20 cellular contexts compared by ENCODE assay signal in the genomic region with DNA sequence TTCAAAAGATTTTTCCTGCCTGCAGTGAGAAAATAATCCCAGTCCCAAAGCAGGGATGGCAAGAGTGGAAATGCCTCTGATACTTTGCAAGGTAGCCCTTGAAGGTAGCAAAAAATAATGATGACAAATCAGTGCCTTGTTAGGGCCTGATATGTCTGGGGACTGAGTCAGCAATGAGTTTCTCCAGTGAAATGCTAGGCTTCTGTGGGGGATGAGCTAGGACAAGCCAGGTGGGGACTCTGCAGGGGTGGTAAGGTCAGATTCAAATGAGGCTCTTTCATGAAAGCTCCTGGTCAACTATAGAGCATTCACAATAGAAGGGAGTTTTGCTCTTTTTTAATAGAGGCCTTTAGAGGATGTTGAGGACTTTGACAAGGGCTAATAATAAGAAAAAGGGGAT.
DNase-seq lines count a peak whose midpoint lies in the region; ATAC-seq and TF ChIP-seq lines count a peak whose summit lies in the region.
"Had no signal": no experiment of that assay in that cellular context is flagged by ENCODE, and none has a peak within 500 bp of the region (broad histone marks: within the 10 kb centered on the region; RNA-seq: fewer than 3 reads in every experiment).

No MANE protein-coding gene starts in this region.

- H4K8ac ChIP-seq in H9 (replicated peaks; ENCODE audit: insufficient read length, low read depth, low read length) = no peak overlapping the region

- H2BK12ac ChIP-seq in H9 (ENCODE audit: insufficient read length, low read depth, low read length) = no peak overlapping the region

- H3K4me1 Mint-ChIP-seq in H9 (peaks cover 40 to 55% of the 10 kb centered on the region in 2 experiments), immature natural killer cell (peaks cover 11 to 22% of the 10 kb centered on the region in 2 donors)

- no peak overlapping the region for H3K23ac ChIP-seq in H9 (ENCODE audit: insufficient read length, low read depth, low read length)

- H3K4me1 ChIP-seq in H9 (ENCODE audit: insufficient read depth, low read length) (peaks cover 9% of the 10 kb centered on the region; the same call in 1 of the 2 replicates), heart left ventricle (peaks cover 0 to 41% (median 22%) of the 10 kb centered on the region in 12 donors)

- no peaks in the 10 kb centered on the region for H3K79me1 ChIP-seq in H9 (ENCODE audit: insufficient read depth, low read depth, low read length, poor library complexity, severe bottlenecking)

- no peak overlapping the region for H2BK120ac ChIP-seq in H9 (ENCODE audit: low read depth, low read length, poor library complexity, severe bottlenecking)

- peak; percentile 50 for DNase-seq in ACHN
- peak; percentile 38 for DNase-seq in H9
- peak; percentile 43 for DNase-seq in RPMI7951 (ENCODE audit: low read depth)
- peak; percentile 62 for DNase-seq in iris pigment epithelial cell (ENCODE audit: low read depth)
- no peak for DNase-seq in ecto neural progenitor cell (ENCODE audit: low spot score)
- DNase-seq in immature natural killer cell = no peak
- no peak for DNase-seq in heart left ventricle
- DNase-seq: activated CD4-positive, CD25-positive, alpha-beta regulatory T cell; activated CD8-positive, alpha-beta memory T cell treated with anti-CD3 and anti-CD28 coated beads, Interleukin-2, amount 50 U/mL, for 48 hours; activated naive CD8-positive, alpha-beta T cell treated with anti-CD3 and anti-CD28 coated beads, Interleukin-2, amount 10 ng/mL, durations not matched to agents 7 days and 5 days; DND-41; NCI-H1694 treated with DMSO at 0.1 percent for 48 hours; stimulated activated CD4-positive, alpha-beta T cell treated with anti-CD3 and anti-CD28 coated beads, Interleukin-12 subunit alpha, Interleukin-12 subunit beta, amount 100 ng/mL, for 4 hours; T-helper 17 cell had no signal

- intact Hi-C loops in heart left ventricle (cut with DNase I) = loop anchor here in 1 of 10 donors (10.0 kb wide), 1 partner anchor 130 kb away; no protein-coding TSS in a partner anchor

- H4K5ac ChIP-seq in H9 (ENCODE audit: insufficient read length, low read depth, low read length) = no peak overlapping the region

- TF ChIP-seq CTCF in H9 (conservative IDR thresholded peaks at IDR 0.05) = no peak
- no peak for TF ChIP-seq CTCF in heart left ventricle (IDR thresholded peaks at IDR 0.05)

- no peak overlapping the region for H3K4me3 ChIP-seq in heart left ventricle
- H3K4me3 ChIP-seq: BLaER1 treated with 17β-estradiol and CSF1 and Interleukin-3, amounts not matched to agents 10 nM and 100 nM; Peyer's patch had no signal

- H3K27me3 Mint-ChIP-seq in H9 (ENCODE audit: low read depth) = no peaks in the 10 kb centered on the region
- H3K27me3 Mint-ChIP-seq in immature natural killer cell (ENCODE audit: low read depth in 3 of 3) = no peaks in the 10 kb centered on the region
- H3K27me3 Mint-ChIP-seq: central memory CD8-positive, alpha-beta T cell; progenitor cell of endocrine pancreas; T-helper 17 cell had no signal

- H3K23me2 ChIP-seq in H9 (ENCODE audit: insufficient read length, low read depth, low read length, poor library complexity, severe bottlenecking) = no peaks in the 10 kb centered on the region

- H3K36me3 Mint-ChIP-seq in H9 (ENCODE audit: insufficient read depth in 1 of 3, low read depth in 3 of 3) (peaks cover 11 to 33% (median 12%) of the 10 kb centered on the region in 3 experiments), immature natural killer cell (no peaks in the 10 kb centered on the region)
- H3K36me3 Mint-ChIP-seq: activated naive CD8-positive, alpha-beta T cell treated with anti-CD3 and anti-CD28 coated beads, Interleukin-2, amount 10 ng/mL, durations not matched to agents 7 days and 5 days had no signal

- H2BK5ac ChIP-seq in H9 (ENCODE audit: insufficient read length, low read length) = no peak overlapping the region

- H3K27ac Mint-ChIP-seq in H9 (peak overlapping the region; percentile 6 to 92 (median 61); a peak in 6 of 7 replicates), immature natural killer cell (no peak overlapping the region)
- H3K27ac Mint-ChIP-seq: activated naive CD8-positive, alpha-beta T cell treated with anti-CD3 and anti-CD28 coated beads, Interleukin-2, amount 10 ng/mL, durations not matched to agents 7 days and 5 days; progenitor cell of endocrine pancreas; stimulated activated naive CD8-positive, alpha-beta T cell treated with anti-CD3 and anti-CD28 coated beads, Interleukin-15, Interleukin-2, amounts not matched to agents 100 ng/mL and 50 ng/mL, for 24 hours; T-helper 17 cell had no signal

- H3K27me3 ChIP-seq in H9 (ENCODE audit: insufficient read depth, low read length) (no peaks in the 10 kb centered on the region), heart left ventricle (no peaks in the 10 kb centered on the region)
- H3K27me3 ChIP-seq: BLaER1 treated with 17β-estradiol and CSF1 and Interleukin-3, amounts not matched to agents 10 nM and 100 nM; Peyer's patch had no signal

- ATAC-seq in HG03520 (IDR thresholded peaks at IDR 0.05; ENCODE audit: unreplicated experiment) (no peak), heart left ventricle (no peak)
- ATAC-seq: T-helper 17 cell had no signal

- no peak for TF ChIP-seq POLR2A in heart left ventricle (IDR thresholded peaks at IDR 0.05)

- H3K18ac ChIP-seq in H9 (ENCODE audit: insufficient read length, low read depth, low read length) = no peak overlapping the region

- no peak overlapping the region for H3K56ac ChIP-seq in H9 (ENCODE audit: insufficient read length, low read depth, low read length)

- no peak overlapping the region for H3K4ac ChIP-seq in H9 (ENCODE audit: low read depth, low read length)

- in situ Hi-C loops in ACHN (cut with HindIII; ENCODE audit: low pct_ligation_motif_present, low pct_unique_long_range_greater_than_20kb, low sequenced_read_pairs) = loop anchor here (25.0 kb wide), 1 partner anchor 132 kb away; no protein-coding TSS in a partner anchor

- H3T11ph ChIP-seq in H9 (ENCODE audit: low read length) = no peak overlapping the region

- no peak overlapping the region for H3K4me2 ChIP-seq in H9 (ENCODE audit: insufficient read depth, insufficient read length, low read length)
- H3K4me2 ChIP-seq: BLaER1 treated with 17β-estradiol and CSF1 and Interleukin-3, amounts not matched to agents 10 nM and 100 nM had no signal

- no peak overlapping the region for H3K14ac ChIP-seq in H9 (ENCODE audit: insufficient read depth, low read length)

- no peak overlapping the region for H2BK15ac ChIP-seq in H9 (ENCODE audit: low read depth, low read length)

- H3K27ac ChIP-seq in H9 (ENCODE audit: insufficient read length, low read depth, low read length) (no peak overlapping the region), heart left ventricle (no peak overlapping the region)
- H3K27ac ChIP-seq: BLaER1 treated with 17β-estradiol and CSF1 and Interleukin-3, amounts not matched to agents 10 nM and 100 nM had no signal

- H3K4me3 Mint-ChIP-seq in H9 = peak overlapping the region in 1 of 2 experiments; percentile 16; a peak in 1 of 5 replicates
- H3K4me3 Mint-ChIP-seq in immature natural killer cell = no peak overlapping the region
- H3K4me3 Mint-ChIP-seq: activated naive CD8-positive, alpha-beta T cell treated with anti-CD3 and anti-CD28 coated beads, Interleukin-2, amount 10 ng/mL, durations not matched to agents 7 days and 5 days; central memory CD8-positive, alpha-beta T cell; stimulated activated naive CD8-positive, alpha-beta T cell treated with anti-CD3 and anti-CD28 coated beads, Interleukin-15, Interleukin-2, amounts not matched to agents 100 ng/mL and 50 ng/mL, for 24 hours; T-helper 17 cell had no signal

- H3K36me3 ChIP-seq in heart left ventricle = no peaks in the 10 kb centered on the region
- H3K36me3 ChIP-seq: BLaER1 treated with 17β-estradiol and CSF1 and Interleukin-3, amounts not matched to agents 10 nM and 100 nM; Peyer's patch had no signal

- no peaks in the 10 kb centered on the region for H3K79me2 ChIP-seq in H9 (ENCODE audit: insufficient read depth, low read length)

- H2AK5ac ChIP-seq in H9 (ENCODE audit: insufficient read length, low read length) = no peak overlapping the region

- no peak overlapping the region for H3K9ac ChIP-seq in H9 (ENCODE audit: extremely low read depth, insufficient read length, low read length)
- H3K9ac ChIP-seq: BLaER1 treated with 17β-estradiol and CSF1 and Interleukin-3, amounts not matched to agents 10 nM and 100 nM had no signal

- no peak overlapping the region for H4K91ac ChIP-seq in H9 (ENCODE audit: insufficient read length, low read depth, low read length)

- no peak overlapping the region for H2AFZ ChIP-seq in H9 (ENCODE audit: low read length)

- H3K9me3 Mint-ChIP-seq in H9 = peaks cover 30 to 31% of the 10 kb centered on the region in 2 experiments
- peaks cover 0 to 2% (median 0%) of the 10 kb centered on the region in 6 donors for H3K9me3 Mint-ChIP-seq in immature natural killer cell
- H3K9me3 Mint-ChIP-seq: central memory CD8-positive, alpha-beta T cell; stimulated activated naive CD8-positive, alpha-beta T cell treated with anti-CD3 and anti-CD28 coated beads, Interleukin-15, Interleukin-2, amounts not matched to agents 100 ng/mL and 50 ng/mL, for 24 hours had no signal

- H3K9me3 ChIP-seq in H9 (ENCODE audit: control insufficient read depth, low read depth, low read length) = peaks cover 15% of the 10 kb centered on the region
- peaks cover 0 to 7% (median 0%) of the 10 kb centered on the region in 12 donors for H3K9me3 ChIP-seq in heart left ventricle
- H3K9me3 ChIP-seq: Peyer's patch had no signal

- H4K20me1 ChIP-seq in H9 (ENCODE audit: control insufficient read depth, insufficient read depth, insufficient read length) = no peaks in the 10 kb centered on the region
- H4K20me1 ChIP-seq: BLaER1 treated with 17β-estradiol and CSF1 and Interleukin-3, amounts not matched to agents 10 nM and 100 nM had no signal

- no peak overlapping the region for H2BK20ac ChIP-seq in H9 (ENCODE audit: low read depth, low read length, poor library complexity, severe bottlenecking)

Comparison
In these comparisons a context has a peak if more than half of its experiments do, and no peak if none do; other contexts are left out.
1. DNase-seq: peak in ACHN (single experiment), H9 (single experiment), RPMI7951 (single experiment) and iris pigment epithelial cell (single experiment); none in ecto neural progenitor cell (single experiment), immature natural killer cell (0 of 3) and heart left ventricle (0 of 5).
2. H3K27ac Mint-ChIP-seq: peak in H9 (3 of 3); none in immature natural killer cell (0 of 6).